In the genomic region with DNA sequence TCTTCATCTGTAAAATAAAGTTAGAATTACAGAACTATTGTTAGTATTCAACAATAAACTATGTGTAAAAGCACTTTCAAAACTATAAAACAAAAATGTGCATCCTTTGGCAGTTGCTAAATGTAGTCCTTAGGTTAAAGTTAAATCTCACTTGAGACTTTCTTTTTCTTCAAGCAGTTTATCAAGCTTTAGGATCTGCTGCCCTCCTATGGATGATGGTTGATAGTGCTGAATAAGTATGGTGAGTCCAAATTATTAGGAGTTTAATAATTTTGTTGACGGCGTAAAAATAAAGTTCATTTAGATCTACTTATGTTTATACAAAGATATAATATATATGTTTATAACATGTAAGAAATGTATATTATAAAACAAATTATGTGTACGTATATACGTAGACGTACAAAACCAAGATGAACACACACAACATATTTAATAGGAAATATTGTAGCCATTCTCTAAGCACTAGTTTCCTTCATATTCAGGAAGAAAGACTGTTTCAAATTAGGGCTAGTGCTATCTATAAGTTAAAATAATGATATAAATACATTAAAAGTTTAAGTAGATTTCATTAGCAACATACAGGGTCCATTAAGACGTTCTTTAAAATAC, we compare ENCODE assay signal across 9 cellular contexts. TPM values are rescaled to one million over a fixed set of nuclear protein-coding genes. Genes with fewer than 3 reads are reported as not detected.
DNase-seq lines count a peak whose midpoint lies in the region; ATAC-seq and TF ChIP-seq lines count a peak whose summit lies in the region.
"Had no signal": no experiment of that assay in that cellular context is flagged by ENCODE, and none has a peak within 500 bp of the region (broad histone marks: within the 10 kb centered on the region; RNA-seq: fewer than 3 reads in every experiment).

No MANE protein-coding gene starts in this region.

- H3K9me3 Mint-ChIP-seq in mesothelial cell of epicardium: peaks cover 19% of the 10 kb centered on the region
- H3K9me3 Mint-ChIP-seq in natural killer cell treated with Interleukin-12 subunit alpha and Interleukin-12 subunit beta and Interleukin-15 and Interleukin-18, amount 100 ng/mL, for 72 hours: peaks cover 14% of the 10 kb centered on the region
- H3K9me3 Mint-ChIP-seq in activated T-helper 17 cell treated with anti-CD3 and anti-CD28 coated beads, Interleukin-2, amount 50 U/mL, for 72 hours: peaks cover 13% of the 10 kb centered on the region

- no peaks in the 10 kb centered on the region for H3K36me3 Mint-ChIP-seq in mesothelial cell of epicardium
- no peaks in the 10 kb centered on the region for H3K36me3 Mint-ChIP-seq in natural killer cell treated with Interleukin-12 subunit alpha and Interleukin-12 subunit beta and Interleukin-15 and Interleukin-18, amount 100 ng/mL, for 72 hours
- no peaks in the 10 kb centered on the region for H3K36me3 Mint-ChIP-seq in activated T-helper 17 cell treated with anti-CD3 and anti-CD28 coated beads, Interleukin-2, amount 50 U/mL, for 72 hours (ENCODE audit: low read depth)
- H3K36me3 Mint-ChIP-seq: IgD-negative memory B cell had no signal

- peak; percentile 1 for DNase-seq in EL
- peak; percentile 71 for DNase-seq in LHCN-M2 (ENCODE audit: low read depth)
- peak; percentile 28 for DNase-seq in astrocyte of the hippocampus (ENCODE audit: low read depth, low spot score)
- DNase-seq in mesothelial cell of epicardium (ENCODE audit: low spot score in 2 of 2, unreplicated experiment in 2 of 2): no peak
- DNase-seq in natural killer cell treated with Interleukin-12 subunit alpha and Interleukin-12 subunit beta and Interleukin-15 and Interleukin-18, amount 100 ng/mL, for 72 hours (ENCODE audit: low spot score): no peak
- DNase-seq in GDM1 (lab: John Stamatoyannopoulos, UW): no peak
- no peak for DNase-seq in stimulated activated CD8-positive, alpha-beta memory T cell treated with anti-CD3 and anti-CD28 coated beads, Interleukin-4, amount 100 ng/mL, for 48 hours

- H3K4me1 Mint-ChIP-seq in mesothelial cell of epicardium: no peaks in the 10 kb centered on the region
- no peaks in the 10 kb centered on the region for H3K4me1 Mint-ChIP-seq in natural killer cell treated with Interleukin-12 subunit alpha and Interleukin-12 subunit beta and Interleukin-15 and Interleukin-18, amount 100 ng/mL, for 72 hours (ENCODE audit: low read depth in 2 of 2)
- no peaks in the 10 kb centered on the region for H3K4me1 Mint-ChIP-seq in activated T-helper 17 cell treated with anti-CD3 and anti-CD28 coated beads, Interleukin-2, amount 50 U/mL, for 72 hours
- H3K4me1 Mint-ChIP-seq: IgD-negative memory B cell had no signal

- H3K4me3 Mint-ChIP-seq in mesothelial cell of epicardium: no peak overlapping the region
- no peak overlapping the region for H3K4me3 Mint-ChIP-seq in natural killer cell treated with Interleukin-12 subunit alpha and Interleukin-12 subunit beta and Interleukin-15 and Interleukin-18, amount 100 ng/mL, for 72 hours
- no peak overlapping the region for H3K4me3 Mint-ChIP-seq in activated T-helper 17 cell treated with anti-CD3 and anti-CD28 coated beads, Interleukin-2, amount 50 U/mL, for 72 hours
- H3K4me3 Mint-ChIP-seq: IgD-negative memory B cell had no signal

- no peaks in the 10 kb centered on the region for H3K27me3 Mint-ChIP-seq in mesothelial cell of epicardium (ENCODE audit: low read depth)
- H3K27me3 Mint-ChIP-seq in natural killer cell treated with Interleukin-12 subunit alpha and Interleukin-12 subunit beta and Interleukin-15 and Interleukin-18, amount 100 ng/mL, for 72 hours: no peaks in the 10 kb centered on the region
- H3K27me3 Mint-ChIP-seq in activated T-helper 17 cell treated with anti-CD3 and anti-CD28 coated beads, Interleukin-2, amount 50 U/mL, for 72 hours: no peaks in the 10 kb centered on the region
- H3K27me3 Mint-ChIP-seq: IgD-negative memory B cell had no signal

- H3K27ac Mint-ChIP-seq in mesothelial cell of epicardium: no peak overlapping the region
- H3K27ac Mint-ChIP-seq in natural killer cell treated with Interleukin-12 subunit alpha and Interleukin-12 subunit beta and Interleukin-15 and Interleukin-18, amount 100 ng/mL, for 72 hours: no peak overlapping the region
- no peak overlapping the region for H3K27ac Mint-ChIP-seq in activated T-helper 17 cell treated with anti-CD3 and anti-CD28 coated beads, Interleukin-2, amount 50 U/mL, for 72 hours
- H3K27ac Mint-ChIP-seq: IgD-negative memory B cell had no signal

- TF ChIP-seq CTCF in mesothelial cell of epicardium (IDR thresholded peaks at IDR 0.05; ENCODE audit: unreplicated experiment): peak; percentile 68

- no peak for ATAC-seq in natural killer cell treated with Interleukin-12 subunit alpha and Interleukin-12 subunit beta and Interleukin-15 and Interleukin-18, amount 100 ng/mL, for 72 hours
- ATAC-seq in activated T-helper 17 cell treated with anti-CD3 and anti-CD28 coated beads, Interleukin-2, amount 50 U/mL, for 72 hours (replicated peaks): no peak

RNA-seq across cellular contexts. Expression of a gene that starts 22.3 kb away (rescaled TPM):
- total RNA-seq in LHCN-M2 (2014; rRNA removed) (not detected in 2 replicates), mesothelial cell of epicardium (not detected in 3 replicates)
- not detected for polyA plus RNA-seq in LHCN-M2 (2012)
- total RNA-seq in natural killer cell treated with Interleukin-12 subunit alpha and Interleukin-12 subunit beta and Interleukin-15 and Interleukin-18, amount 100 ng/mL, for 72 hours: not detected
- not detected for total RNA-seq in activated T-helper 17 cell treated with anti-CD3 and anti-CD28 coated beads, Interleukin-2, amount 50 U/mL, for 72 hours
- polyA plus RNA-seq: IgD-negative memory B cell had no signal

RNA-seq across cellular contexts. Expression of a gene that starts 35.9 kb away (rescaled TPM):
- total RNA-seq in LHCN-M2 (2014; rRNA removed): not detected in 2 replicates
- not detected for polyA plus RNA-seq in LHCN-M2 (2012)
- total RNA-seq in mesothelial cell of epicardium: not detected in 3 replicates
- not detected for total RNA-seq in natural killer cell treated with Interleukin-12 subunit alpha and Interleukin-12 subunit beta and Interleukin-15 and Interleukin-18, amount 100 ng/mL, for 72 hours
- not detected for total RNA-seq in activated T-helper 17 cell treated with anti-CD3 and anti-CD28 coated beads, Interleukin-2, amount 50 U/mL, for 72 hours
- polyA plus RNA-seq: IgD-negative memory B cell had no signal

Comparison
In these comparisons a context has a peak if more than half of its experiments do, and no peak if none do; other contexts are left out.
1. DNase-seq: peak in EL (single experiment), LHCN-M2 (single experiment) and astrocyte of the hippocampus (single experiment); none in mesothelial cell of epicardium (0 of 2), natural killer cell treated with Interleukin-12 subunit alpha and Interleukin-12 subunit beta and Interleukin-15 and Interleukin-18, amount 100 ng/mL, for 72 hours (single experiment), GDM1 (single experiment) and stimulated activated CD8-positive, alpha-beta memory T cell treated with anti-CD3 and anti-CD28 coated beads, Interleukin-4, amount 100 ng/mL, for 48 hours (single experiment).